Comparison of ENCODE assay signal across 11 cellular contexts in genomic region chr19:46323227-46323626, GRCh38. TPM values are rescaled to one million over a fixed set of nuclear protein-coding genes. Genes with fewer than 3 reads are reported as not detected.
DNase-seq lines count a peak whose midpoint lies in the region; ATAC-seq and TF ChIP-seq lines count a peak whose summit lies in the region.
"Not testable (repeated sequence)": the region's sequence is repeated elsewhere in the genome, so short reads cannot be mapped to it uniquely, and the experiment has no call there.
"Had no signal": no experiment of that assay in that cellular context is flagged by ENCODE, and none has a peak within 500 bp of the region (broad histone marks: within the 10 kb centered on the region; RNA-seq: fewer than 3 reads in every experiment).

No MANE protein-coding gene starts in this region.

- intact Hi-C loops in left colon (cut with DNase I, micrococcal nuclease); mucosa of descending colon (cut with DNase I, micrococcal nuclease): not testable (repeated sequence)

- not testable (repeated sequence) for TF ChIP-seq CTCF in mucosa of descending colon (IDR thresholded peaks at IDR 0.05)

- H3K9me3 ChIP-seq in mucosa of descending colon, result peaks cover 23% of the 10 kb centered on the region

- ATAC-seq in left colon, result peak; percentile 70
- ATAC-seq in mucosa of descending colon, result peak; percentile 51

- H3K4me1 ChIP-seq in mucosa of descending colon (ENCODE audit: low read depth), result not testable (repeated sequence)

- H3K4me3 ChIP-seq in mucosa of descending colon, result not testable (repeated sequence)

- DNase-seq in iPS-NIHi7 (ENCODE audit: extremely low spot score), result peak; percentile 2
- DNase-seq in left colon, mucosa of descending colon: not testable (repeated sequence)

- H3K36me3 ChIP-seq in mucosa of descending colon (ENCODE audit: low read depth), result not testable (repeated sequence)

RNA-seq across cellular contexts. Expression of gene PPP5C, which starts 23.7 kb away (rescaled TPM):
- total RNA-seq in left colon (10 to 100 TPM; 51.8 to 80.7 TPM), mucosa of descending colon (10 to 100 TPM; 55.3 to 71.6 (median 59.4) TPM)

RNA-seq across cellular contexts. Expression of gene HIF3A, which starts 26.4 kb away (rescaled TPM):
- total RNA-seq in left colon (10 to 100 TPM; 12.0 to 14.6 TPM), mucosa of descending colon (10 to 100 TPM in 2 of 3 donors, 1 to 10 TPM in 1; 4.9 to 96.1 (median 19.0) TPM)
- total RNA-seq: A172; B cell; CD4-positive, alpha-beta memory T cell; CD4-positive, alpha-beta T cell; CD4-positive, CD25-positive, alpha-beta regulatory T cell; CD8-positive, alpha-beta memory T cell; CD8-positive, alpha-beta T cell; Daoy had no signal
